Comparison of ENCODE assay signal across 8 cellular contexts in genomic region chr6:117840541-117840983, GRCh38.
DNase-seq lines count a peak whose midpoint lies in the region; ATAC-seq, FAIRE-seq and TF ChIP-seq lines count a peak whose summit lies in the region.

No MANE protein-coding gene starts in this region.

- no peaks in the 10 kb centered on the region for H3K4me1 Mint-ChIP-seq in type B pancreatic cell (ENCODE audit: unreplicated experiment)

- H3K36me3 ChIP-seq in A673 (ENCODE audit: insufficient read depth, low read length, poor library complexity, severe bottlenecking) (no peaks in the 10 kb centered on the region), H7 (replicated peaks; ENCODE audit: control insufficient read depth, insufficient read depth, low read length) (no peaks in the 10 kb centered on the region), H1 (ENCODE audit: control insufficient read depth in 2 of 4, insufficient read depth in 4 of 4, low read length in 3 of 4) (no peaks in the 10 kb centered on the region)

- no peak overlapping the region for H2BK120ac ChIP-seq in H1 (replicated peaks; ENCODE audit: low read depth, low read length)

- H4K5ac ChIP-seq in H1 (ENCODE audit: insufficient read length, low read depth, low read length): no peak overlapping the region

- H3K4me1 ChIP-seq in A673 (ENCODE audit: insufficient read depth, low read length, poor library complexity, severe bottlenecking) (no peaks in the 10 kb centered on the region), H1 (replicated peaks in 1 of 4; ENCODE audit: control insufficient read depth in 3 of 4, insufficient read depth in 4 of 4, low read length in 3 of 4) (peaks cover 0 to 4% (median 0%) of the 10 kb centered on the region in 4 experiments; a peak in 2 of 7 replicates)

- no peak overlapping the region for H3K27ac Mint-ChIP-seq in type B pancreatic cell

- no peaks in the 10 kb centered on the region for H3K9me3 Mint-ChIP-seq in type B pancreatic cell

- no peak overlapping the region for H3K4ac ChIP-seq in H1 (replicated peaks; ENCODE audit: insufficient read length, low read depth, low read length)

- no peak for TF ChIP-seq POLR2A in H1 (IDR thresholded peaks at IDR 0.05; ENCODE audit: control extremely low read depth in 1 of 2, low read depth in 2 of 2, low read length in 2 of 2)

- 60% methylated on average over 2 of the region's 2 CpGs; no CpG with 5 or more reads in 1 of the 2 experiments for WGBS in H1 (ENCODE audit: extremely low coverage in 1 of 2, insufficient coverage in 1 of 2, insufficient read length in 1 of 2, insufficient replicate concordance in 2 of 2, low coverage in 1 of 2, low lambda C conversion rate in 2 of 2, missing lambda C conversion rate in 1 of 2), 2 experiments

- no peak overlapping the region for H3K4me3 Mint-ChIP-seq in type B pancreatic cell

- H3K56ac ChIP-seq in H1 (replicated peaks; ENCODE audit: insufficient read length, low read depth, low read length): no peak overlapping the region

- H3K14ac ChIP-seq in H1 (ENCODE audit: insufficient read length): no peak overlapping the region

- BruUV-seq in A673 (replicated peaks; lab: Mats Ljungman, UMichigan): no TSS peak

- H3K36me3 Mint-ChIP-seq in type B pancreatic cell: no peaks in the 10 kb centered on the region

- H2BK15ac ChIP-seq in H1 (ENCODE audit: low read length): no peak overlapping the region

- H3K4me2 ChIP-seq in H1 (ENCODE audit: insufficient read depth in 1 of 2, low read depth in 2 of 2, low read length in 2 of 2): no peak overlapping the region

- POLR2A ChIA-PET in A673 (lab: Charles Lee; ENCODE audit: low non-redundant PET) (interaction anchor here (0.6 kb wide), 1 partner anchor 1158 kb away, joined by 3 read pairs; no protein-coding TSS in a partner anchor), H1 (lab: Charles Lee; ENCODE audit: partially characterized antibody) (no interaction called here)

- no peaks in the 10 kb centered on the region for H3K79me1 ChIP-seq in H1 (ENCODE audit: low read depth, low read length)

- TF ChIP-seq CTCF in A673 (conservative IDR thresholded peaks at IDR 0.05; ENCODE audit: low read depth, low read length): peak; percentile 76
- peak in 2 of 3 experiments; percentile 55 to 56; a peak in 2 of 4 replicates for TF ChIP-seq CTCF in H1 (IDR thresholded peaks at IDR 0.05; ENCODE audit: control extremely low read depth in 1 of 3, insufficient read depth in 1 of 3, low read depth in 1 of 3, low read length in 3 of 3)
- TF ChIP-seq CTCF in type B pancreatic cell (conservative IDR thresholded peaks at IDR 0.05): peak; percentile 85

- H3K9me3 ChIP-seq in A673 (ENCODE audit: low read depth, low read length, poor library complexity, severe bottlenecking) (no peaks in the 10 kb centered on the region), H1 (ENCODE audit: insufficient read depth in 2 of 2, low read depth in 1 of 2, low read length in 1 of 2) (no peaks in the 10 kb centered on the region; a peak in 1 of 4 replicates)

- H3K27ac ChIP-seq in A673 (ENCODE audit: low read depth, low read length, poor library complexity, severe bottlenecking) (no peak overlapping the region), H1 (ENCODE audit: low read depth, low read length) (no peak overlapping the region)

- no peak overlapping the region for H4K91ac ChIP-seq in H1 (replicated peaks; ENCODE audit: insufficient read length, low read length)

- FAIRE-seq in H1 (lab: Jason Lieb, UNC): no peak

- no peak overlapping the region for H3K9ac ChIP-seq in H1 (replicated peaks in 1 of 4; ENCODE audit: extremely low read depth in 1 of 4, low read depth in 3 of 4, low read length in 3 of 4)

- CTCF ChIA-PET in A673 (lab: Charles Lee): interaction anchor here (0.6 to 1.2 kb wide), 4 partner anchors 372 to 1274 kb away, joined by 3 to 5 read pairs (median 3); no protein-coding TSS in a partner anchor
- CTCF ChIA-PET in H1 (lab: Charles Lee; ENCODE audit: partially characterized antibody): interaction anchor here (0.6 to 3.9 kb wide), 36 partner anchors 8 to 618 kb away, joined by 3 to 43 read pairs (median 4); partner anchors contain the start of gene SLC35F1

- no peak for ATAC-seq in HG02938 (IDR thresholded peaks at IDR 0.05; ENCODE audit: unreplicated experiment)

- no peaks in the 10 kb centered on the region for H3K27me3 Mint-ChIP-seq in type B pancreatic cell

- no peaks in the 10 kb centered on the region for H3K23me2 ChIP-seq in H1 (ENCODE audit: low read depth, low read length)

- TF ChIP-seq EP300 in H1 (IDR thresholded peaks at IDR 0.05; ENCODE audit: borderline replicate concordance in 1 of 2, low read depth in 2 of 2, low read length in 2 of 2): no peak

- no peaks in the 10 kb centered on the region for H3K79me2 ChIP-seq in H1 (ENCODE audit: control insufficient read depth in 1 of 2, insufficient read depth in 2 of 2, low read length in 2 of 2)

- H3K27me3 ChIP-seq in A673 (replicated peaks; ENCODE audit: insufficient read depth, low read depth, low read length, poor library complexity): no peaks in the 10 kb centered on the region
- H3K27me3 ChIP-seq in H7 (ENCODE audit: control insufficient read depth, insufficient read depth, low read length): no peaks in the 10 kb centered on the region
- H3K27me3 ChIP-seq in H1 (replicated peaks in 1 of 4; ENCODE audit: control insufficient read depth in 3 of 4, extremely low read depth in 1 of 4, insufficient read depth in 3 of 4, low read length in 3 of 4): no peaks in the 10 kb centered on the region; a peak in 1 of 7 replicates

- H3K18ac ChIP-seq in H1 (ENCODE audit: extremely low read depth, low read length): no peak overlapping the region

- H4K8ac ChIP-seq in H1 (ENCODE audit: extremely low read depth, insufficient read depth, low read length): no peak overlapping the region

- no peak overlapping the region for H2BK20ac ChIP-seq in H1 (ENCODE audit: low read length)

- H2BK5ac ChIP-seq in H1 (ENCODE audit: low read depth, low read length): no peak overlapping the region

- no peak overlapping the region for H2BK12ac ChIP-seq in H1 (ENCODE audit: low read depth, low read length)

- peak; percentile 81 to 82 for TF ChIP-seq RAD21 in H1 (IDR thresholded peaks at IDR 0.05 in 1 of 2, conservative IDR thresholded peaks at IDR 0.05 in 1 of 2; ENCODE audit: low read depth in 2 of 2, low read length in 2 of 2)

- H2AFZ ChIP-seq in H1 (ENCODE audit: low read length): no peak overlapping the region

- H2AK5ac ChIP-seq in H1 (ENCODE audit: low read depth, low read length): no peak overlapping the region

- H4K20me1 ChIP-seq in H1 (replicated peaks in 1 of 2; ENCODE audit: control insufficient read depth in 1 of 2, insufficient read depth in 2 of 2, low read length in 2 of 2): no peaks in the 10 kb centered on the region

- H3K23ac ChIP-seq in H1 (ENCODE audit: insufficient read length): no peak overlapping the region

- no peak overlapping the region for H3K4me3 ChIP-seq in A673 (ENCODE audit: low read depth, low read length, poor library complexity, severe bottlenecking)
- H3K4me3 ChIP-seq in H7 (ENCODE audit: insufficient read depth, low read depth, low read length): no peak overlapping the region
- no peak overlapping the region for H3K4me3 ChIP-seq in H1 (ENCODE audit: extremely low read depth in 1 of 4, insufficient read depth in 2 of 4, low read depth in 3 of 4, low read length in 4 of 4)

- intact Hi-C loops in A673 (cut with micrococcal nuclease; ENCODE audit: unreplicated experiment): loop anchor here (1.0 to 5.0 kb wide), 5 partner anchors 372 to 937 kb away; no protein-coding TSS in a partner anchor

- peak; percentile 80 for DNase-seq in A673 (ENCODE audit: low spot score)
- DNase-seq in H7: peak; percentile 16
- DNase-seq in NCI-H69 (lab: John Stamatoyannopoulos, UW): peak; percentile 48
- no peak for DNase-seq in H1 (ENCODE audit: low read depth in 1 of 2, low spot score in 2 of 2)
- no peak for DNase-seq in type B pancreatic cell (ENCODE audit: extremely low spot score, unreplicated experiment)
- no peak for DNase-seq in GOT3 (lab: John Stamatoyannopoulos, UW)
- no peak for DNase-seq in activated T-cell treated with anti-CD3 and anti-CD28 coated beads for 4 hours

TF ChIP-seq in H1, 55 proteins besides CTCF, POLR2A, EP300 and RAD21:
- TF ChIP-seq KDM1A (IDR thresholded peaks at IDR 0.05; ENCODE audit: borderline replicate concordance, low read length): no peak

Comparison
In these comparisons a context has a peak if more than half of its experiments do, and no peak if none do; other contexts are left out.
1. DNase-seq: peak in A673 (single experiment), H7 (single experiment) and NCI-H69 (single experiment); none in H1 (0 of 2), type B pancreatic cell (single experiment), GOT3 (single experiment) and activated T-cell treated with anti-CD3 and anti-CD28 coated beads for 4 hours (single experiment).
2. Peak in every context shown above with its lines, with median percentiles within 50 percentile points of each other: CTCF ChIP-seq.